10 cellular contexts compared by ENCODE assay signal in the genomic region with DNA sequence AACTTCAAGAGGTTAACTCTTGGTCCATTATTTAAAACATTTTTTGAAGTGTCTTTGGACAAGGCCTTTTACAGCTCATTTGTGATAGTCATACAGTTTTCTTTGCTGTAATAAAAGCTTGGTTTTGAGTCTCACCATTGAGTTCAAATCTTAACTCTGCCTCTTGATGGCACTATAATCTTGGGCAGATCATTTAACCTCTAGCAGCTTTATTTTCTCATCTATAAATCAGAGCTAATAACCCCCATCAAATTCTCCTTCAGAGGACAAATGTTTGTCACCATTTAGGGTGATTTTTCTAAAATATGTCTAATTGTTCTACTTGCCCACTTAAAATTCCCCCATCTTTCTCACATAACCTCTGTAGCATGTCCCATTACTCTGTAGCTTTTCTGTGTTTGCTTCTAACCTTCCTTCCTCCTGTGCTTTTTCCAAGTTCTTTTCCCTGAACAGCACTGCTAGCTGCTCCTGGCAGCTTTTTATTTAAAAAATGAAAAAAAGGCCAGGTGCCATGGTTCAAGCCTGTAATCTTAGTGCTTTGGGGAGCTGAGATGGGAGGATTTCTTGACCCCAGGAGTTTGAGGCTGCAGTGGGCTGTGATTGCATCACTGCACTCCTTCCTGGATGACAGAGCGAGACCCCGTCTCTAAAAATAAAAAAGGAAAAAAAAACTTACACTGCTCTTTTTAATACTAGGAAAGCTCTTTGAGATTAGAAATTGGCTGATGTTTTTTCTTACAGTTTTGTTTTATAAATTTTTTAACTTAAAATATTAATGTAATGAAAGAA. TPM values are rescaled to one million over a fixed set of nuclear protein-coding genes. Genes with fewer than 3 reads are reported as not detected.
DNase-seq lines count a peak whose midpoint lies in the region; ATAC-seq and TF ChIP-seq lines count a peak whose summit lies in the region.
"Had no signal": no experiment of that assay in that cellular context is flagged by ENCODE, and none has a peak within 500 bp of the region (broad histone marks: within the 10 kb centered on the region; RNA-seq: fewer than 3 reads in every experiment).

No MANE protein-coding gene starts in this region.

- no peak overlapping the region for H4K8ac ChIP-seq in trophoblast cell (ENCODE audit: low read depth, low read length)

- H3K27me3 ChIP-seq in DND-41 (ENCODE audit: insufficient read depth, low read length, poor library complexity): no peaks in the 10 kb centered on the region
- H3K27me3 ChIP-seq in brain microvascular endothelial cell (replicated peaks): no peaks in the 10 kb centered on the region
- H3K27me3 ChIP-seq in trophoblast cell (ENCODE audit: insufficient read depth, low read length): no peaks in the 10 kb centered on the region

- H3K4me3 Mint-ChIP-seq in memory B cell: no peak overlapping the region
- H3K4me3 Mint-ChIP-seq in activated CD4-positive, alpha-beta T cell treated with anti-CD3 and anti-CD28 coated beads, Interleukin-2, amount 10 ng/mL, durations not matched to agents 7 days and 5 days: no peak overlapping the region
- H3K4me3 Mint-ChIP-seq: effector memory CD8-positive, alpha-beta T cell had no signal

- H3K9me3 ChIP-seq in DND-41 (ENCODE audit: insufficient read depth, low read length, severe bottlenecking): no peaks in the 10 kb centered on the region
- H3K9me3 ChIP-seq in trophoblast cell (ENCODE audit: insufficient read depth, low read depth, low read length): no peaks in the 10 kb centered on the region

- peaks cover 36% of the 10 kb centered on the region for H4K20me1 ChIP-seq in DND-41 (ENCODE audit: insufficient read depth, low read length)

- DNase-seq in DND-41 (no peak), HEK293T (ENCODE audit: extremely low spot score) (no peak), brain microvascular endothelial cell (no peak), memory B cell (ENCODE audit: low spot score in 2 of 2) (no peak), GF-D8 (lab: John Stamatoyannopoulos, UW) (no peak), trophoblast cell (no peak)
- no peak for DNase-seq in activated CD4-positive, alpha-beta T cell treated with anti-CD3 and anti-CD28 coated beads, Interleukin-2, amount 10 ng/mL, durations not matched to agents 7 days and 5 days
- DNase-seq: effector memory CD8-positive, alpha-beta T cell had no signal

- H2AFZ ChIP-seq in DND-41 (ENCODE audit: low read depth, low read length) (no peak overlapping the region), trophoblast cell (ENCODE audit: insufficient read depth, low read length, poor library complexity) (no peak overlapping the region)

- no peak overlapping the region for H3K4ac ChIP-seq in trophoblast cell (ENCODE audit: low read depth, low read length)

- peaks cover 3% of the 10 kb centered on the region for H3K36me3 Mint-ChIP-seq in memory B cell
- no peaks in the 10 kb centered on the region for H3K36me3 Mint-ChIP-seq in activated CD4-positive, alpha-beta T cell treated with anti-CD3 and anti-CD28 coated beads, Interleukin-2, amount 10 ng/mL, durations not matched to agents 7 days and 5 days (ENCODE audit: low read depth)

- no peaks in the 10 kb centered on the region for H3K4me1 ChIP-seq in DND-41 (ENCODE audit: insufficient read depth, low read length)
- no peaks in the 10 kb centered on the region for H3K4me1 ChIP-seq in trophoblast cell (ENCODE audit: control insufficient read depth in 1 of 2, insufficient read depth in 2 of 2, low read length in 2 of 2)

- H4K91ac ChIP-seq in trophoblast cell (ENCODE audit: low read depth, low read length): no peak overlapping the region

- H4K12ac ChIP-seq in trophoblast cell (ENCODE audit: low read depth, low read length): no peak overlapping the region

- H3K18ac ChIP-seq in trophoblast cell (ENCODE audit: low read length): no peak overlapping the region

- in situ Hi-C loops in brain microvascular endothelial cell (cut with HindIII; ENCODE audit: low pct_ligation_motif_present, low sequenced_read_pairs): no loop called here

- no peak overlapping the region for H2BK5ac ChIP-seq in trophoblast cell (ENCODE audit: low read depth, low read length, poor library complexity)

- no peak overlapping the region for H2BK12ac ChIP-seq in trophoblast cell (ENCODE audit: low read length)

- no peak overlapping the region for H2AK5ac ChIP-seq in trophoblast cell (ENCODE audit: low read length)

- no CpG with 5 or more reads among the region's 2 CpGs for WGBS in trophoblast cell (ENCODE audit: extremely low coverage, insufficient coverage, insufficient read length)

- peaks cover 48% of the 10 kb centered on the region for H3K4me1 Mint-ChIP-seq in memory B cell
- peaks cover 17% of the 10 kb centered on the region for H3K4me1 Mint-ChIP-seq in activated CD4-positive, alpha-beta T cell treated with anti-CD3 and anti-CD28 coated beads, Interleukin-2, amount 10 ng/mL, durations not matched to agents 7 days and 5 days

- H3K79me1 ChIP-seq in trophoblast cell (ENCODE audit: low read length): no peaks in the 10 kb centered on the region

- H3K27ac ChIP-seq in DND-41 (ENCODE audit: low read length): no peak overlapping the region
- H3K27ac ChIP-seq in brain microvascular endothelial cell: no peak overlapping the region
- H3K27ac ChIP-seq in trophoblast cell (ENCODE audit: low read depth, low read length): no peak overlapping the region

- TF ChIP-seq CTCF in DND-41 (IDR thresholded peaks at IDR 0.05; ENCODE audit: borderline replicate concordance, extremely low read depth, low read length, poor library complexity, severe bottlenecking) (peak; percentile 29), brain microvascular endothelial cell (IDR thresholded peaks at IDR 0.05; ENCODE audit: low read depth, low read length, missing control alignments) (peak; percentile 16)

- no peaks in the 10 kb centered on the region for H3K9me3 Mint-ChIP-seq in memory B cell
- H3K9me3 Mint-ChIP-seq in activated CD4-positive, alpha-beta T cell treated with anti-CD3 and anti-CD28 coated beads, Interleukin-2, amount 10 ng/mL, durations not matched to agents 7 days and 5 days: no peaks in the 10 kb centered on the region
- H3K9me3 Mint-ChIP-seq: activated T-helper 2 cell treated with anti-CD3 and anti-CD28 coated beads, Interferon-gamma antibody, Interleukin-2, Interleukin-4, amounts not matched to agents 10 μg/mL and 5 μg/mL and 100 μg/mL, durations not matched to agents 14 hours and 24 hours and 36 hours; effector memory CD8-positive, alpha-beta T cell had no signal

- H3K27me3 Mint-ChIP-seq in memory B cell: no peaks in the 10 kb centered on the region
- H3K27me3 Mint-ChIP-seq in activated CD4-positive, alpha-beta T cell treated with anti-CD3 and anti-CD28 coated beads, Interleukin-2, amount 10 ng/mL, durations not matched to agents 7 days and 5 days: no peaks in the 10 kb centered on the region
- H3K27me3 Mint-ChIP-seq: effector memory CD8-positive, alpha-beta T cell had no signal

- H3K4me2 ChIP-seq in DND-41 (ENCODE audit: insufficient read depth, low read length) (no peak overlapping the region), trophoblast cell (ENCODE audit: low read length) (no peak overlapping the region)

- ATAC-seq in DND-41 (ENCODE audit: insufficient read depth, low read depth) (peak; percentile 29; the same call in 1 of the 3 replicates), memory B cell (ENCODE audit: low read depth) (no peak), HG02642 (IDR thresholded peaks at IDR 0.05; ENCODE audit: poor library complexity, unreplicated experiment) (no peak)
- ATAC-seq: effector memory CD8-positive, alpha-beta T cell had no signal

- H3K4me3 ChIP-seq in DND-41 (ENCODE audit: low read depth in 1 of 2, low read length in 2 of 2) (no peak overlapping the region), brain microvascular endothelial cell (ENCODE audit: low read depth, low read length) (no peak overlapping the region), trophoblast cell (ENCODE audit: low read depth, low read length) (no peak overlapping the region)

- no peak overlapping the region for H3K14ac ChIP-seq in trophoblast cell (ENCODE audit: low read length)

- H3K9ac ChIP-seq in DND-41 (ENCODE audit: low read depth, low read length): no peak overlapping the region
- H3K9ac ChIP-seq in trophoblast cell (ENCODE audit: low read length): no peak overlapping the region

- POLR2A ChIA-PET in HEK293T (lab: Yijun Ruan, JAX): interaction anchor here (1.2 kb wide), 1 partner anchor 83 kb away, joined by 9 read pairs; a partner anchor contains a TSS
- POLR2A ChIA-PET in activated CD4-positive, alpha-beta T cell treated with anti-CD3 and anti-CD28 coated beads, Interleukin-2, amount 10 ng/mL, durations not matched to agents 7 days and 5 days (lab: Charles Lee): no interaction called here

- no peak overlapping the region for H2BK120ac ChIP-seq in trophoblast cell (ENCODE audit: insufficient read depth, low read length, poor library complexity)

- peak overlapping the region; percentile 19 for H3K27ac Mint-ChIP-seq in memory B cell
- H3K27ac Mint-ChIP-seq in activated CD4-positive, alpha-beta T cell treated with anti-CD3 and anti-CD28 coated beads, Interleukin-2, amount 10 ng/mL, durations not matched to agents 7 days and 5 days: no peak overlapping the region
- H3K27ac Mint-ChIP-seq: activated T-helper 2 cell treated with anti-CD3 and anti-CD28 coated beads, Interferon-gamma antibody, Interleukin-2, Interleukin-4, amounts not matched to agents 10 μg/mL and 5 μg/mL and 100 μg/mL, durations not matched to agents 14 hours and 24 hours and 36 hours had no signal

- H3K36me3 ChIP-seq in DND-41 (ENCODE audit: insufficient read depth, low read length) (no peaks in the 10 kb centered on the region), brain microvascular endothelial cell (replicated peaks) (no peaks in the 10 kb centered on the region), trophoblast cell (ENCODE audit: control insufficient read depth in 1 of 2, insufficient read depth in 2 of 2, low read length in 2 of 2) (no peaks in the 10 kb centered on the region)

- CTCF ChIA-PET in HEK293T (lab: Yijun Ruan, JAX): interaction anchor here (0.7 to 1.6 kb wide), 11 partner anchors 8 to 46 kb away, joined by 3 to 6 read pairs (median 3); no protein-coding TSS in a partner anchor
- CTCF ChIA-PET in activated CD4-positive, alpha-beta T cell treated with anti-CD3 and anti-CD28 coated beads, Interleukin-2, amount 10 ng/mL, durations not matched to agents 7 days and 5 days (lab: Charles Lee): interaction anchor here (1.1 to 1.2 kb wide), 3 partner anchors 18 to 52 kb away, joined by 3 read pairs; no protein-coding TSS in a partner anchor

- H3K79me2 ChIP-seq in DND-41 (ENCODE audit: insufficient read depth, low read length): peaks cover 52% of the 10 kb centered on the region
- H3K79me2 ChIP-seq in trophoblast cell (ENCODE audit: control insufficient read depth, insufficient read depth, low read length, poor library complexity): peaks cover 3% of the 10 kb centered on the region

- no peak overlapping the region for H3K23ac ChIP-seq in trophoblast cell (ENCODE audit: low read length)

TF ChIP-seq in HEK293T, 16 proteins besides CTCF, POLR2A, EP300 and RAD21 (continues in another document):
- no peak for TF ChIP-seq ELF4 (IDR thresholded peaks at IDR 0.05)

RNA-seq across cellular contexts. Expression of a gene that starts 28.5 kb away (rescaled TPM):
- polyA plus RNA-seq in trophoblast cell (2013): 130 and 138 TPM in 2 replicates
- 10 to 100 TPM; 65.5 to 66.1 TPM for total RNA-seq in activated CD4-positive, alpha-beta T cell treated with anti-CD3 and anti-CD28 coated beads, Interleukin-2, amount 10 ng/mL, durations not matched to agents 7 days and 5 days
